Comparison of ENCODE assay signal across 26 cellular contexts in genomic region chr4:36277533-36277932, GRCh38. TPM values are rescaled to one million over a fixed set of nuclear protein-coding genes. Genes with fewer than 3 reads are reported as not detected.
A peak's percentile ranks its signal among the peaks of the same experiment; 100 is the strongest.
DNase-seq lines count a peak whose midpoint lies in the region; ATAC-seq, FAIRE-seq and TF ChIP-seq lines count a peak whose summit lies in the region.
"Had no signal": no experiment of that assay in that cellular context is flagged by ENCODE, and none has a peak within 500 bp of the region (broad histone marks: within the 10 kb centered on the region; RNA-seq: fewer than 3 reads in every experiment).

No MANE protein-coding gene starts in this region.

- no peaks in the 10 kb centered on the region for H3K9me3 Mint-ChIP-seq in CD4-positive, alpha-beta memory T cell
- H3K9me3 Mint-ChIP-seq: nephron, WTC11 had no signal

- H3K9me3 ChIP-seq in CD4-positive, alpha-beta memory T cell (ENCODE audit: control insufficient read depth in 1 of 2, low read length in 2 of 2), result no peaks in the 10 kb centered on the region
- H3K9me3 ChIP-seq in T-helper 17 cell (ENCODE audit: control insufficient read depth, low read length, poor library complexity, severe bottlenecking) (no peaks in the 10 kb centered on the region), kidney (ENCODE audit: control insufficient read depth in 1 of 2, low read length in 2 of 2) (no peaks in the 10 kb centered on the region), upper lobe of left lung (no peaks in the 10 kb centered on the region), ascending aorta (no peaks in the 10 kb centered on the region)
- H3K9me3 ChIP-seq: colonic mucosa, thoracic aorta had no signal

- H3K4me1 Mint-ChIP-seq in CD4-positive, alpha-beta memory T cell, result peaks cover 0 to 44% (median 22%) of the 10 kb centered on the region in 4 donors
- peaks cover 9% of the 10 kb centered on the region for H3K4me1 Mint-ChIP-seq in T-helper 17 cell
- H3K4me1 Mint-ChIP-seq: nephron had no signal

- TF ChIP-seq POLR2A in upper lobe of left lung (IDR thresholded peaks at IDR 0.05), result no peak

- FAIRE-seq in kidney (lab: Jason Lieb, UNC), result no peak

- peaks cover 13% of the 10 kb centered on the region for H3K4me1 ChIP-seq in CD4-positive, alpha-beta memory T cell (ENCODE audit: insufficient read depth, low read length)
- no peaks in the 10 kb centered on the region for H3K4me1 ChIP-seq in kidney (ENCODE audit: control insufficient read depth in 1 of 2, insufficient read depth in 1 of 2, low read depth in 1 of 2, low read length in 2 of 2)
- H3K4me1 ChIP-seq in upper lobe of left lung, result peaks cover 0 to 7% (median 0%) of the 10 kb centered on the region in 4 donors
- H3K4me1 ChIP-seq in ascending aorta, result no peaks in the 10 kb centered on the region
- H3K4me1 ChIP-seq: colonic mucosa, parathyroid adenoma had no signal

- no peak overlapping the region for H3K4me3 Mint-ChIP-seq in CD4-positive, alpha-beta memory T cell
- no peak overlapping the region for H3K4me3 Mint-ChIP-seq in T-helper 17 cell
- H3K4me3 Mint-ChIP-seq: nephron, WTC11 had no signal

- H3K27ac Mint-ChIP-seq in CD4-positive, alpha-beta memory T cell, result peak overlapping the region in 4 of 7 donors; percentile 4 to 33 (median 12)
- H3K27ac Mint-ChIP-seq in T-helper 17 cell, result peak overlapping the region; percentile 51
- H3K27ac Mint-ChIP-seq: nephron, WTC11 had no signal

- no peaks in the 10 kb centered on the region for H3K27me3 ChIP-seq in CD4-positive, alpha-beta memory T cell (ENCODE audit: insufficient read depth, low read length)
- no peaks in the 10 kb centered on the region for H3K27me3 ChIP-seq in upper lobe of left lung
- H3K27me3 ChIP-seq in ascending aorta, result no peaks in the 10 kb centered on the region
- H3K27me3 ChIP-seq: colonic mucosa had no signal

- H3K27ac ChIP-seq in CD4-positive, alpha-beta memory T cell (ENCODE audit: low read depth, low read length), result no peak overlapping the region
- H3K27ac ChIP-seq in kidney (ENCODE audit: low read depth in 2 of 2, low read length in 2 of 2) (no peak overlapping the region), upper lobe of left lung (no peak overlapping the region), ascending aorta (no peak overlapping the region)
- H3K27ac ChIP-seq: colonic mucosa, KMS-11, parathyroid adenoma, SK-N-MC, thoracic aorta had no signal

- H3K9ac ChIP-seq in kidney (ENCODE audit: low read length in 2 of 2), result no peak overlapping the region
- H3K9ac ChIP-seq: KMS-11, parathyroid adenoma had no signal

- no peak for TF ChIP-seq EP300 in upper lobe of left lung (IDR thresholded peaks at IDR 0.05)

- TF ChIP-seq CTCF in GM13976 (IDR thresholded peaks at IDR 0.05; ENCODE audit: borderline replicate concordance, control extremely low read depth, extremely low read depth, insufficient read depth, missing control alignments) (no peak), kidney (IDR thresholded peaks at IDR 0.05; ENCODE audit: borderline replicate concordance, extremely low read depth, insufficient read depth) (no peak), upper lobe of left lung (IDR thresholded peaks at IDR 0.05) (no peak), ascending aorta (IDR thresholded peaks at IDR 0.05) (no peak)

- H3K36me3 ChIP-seq in CD4-positive, alpha-beta memory T cell (ENCODE audit: insufficient read depth, low read length), result no peaks in the 10 kb centered on the region
- H3K36me3 ChIP-seq in kidney (ENCODE audit: control insufficient read depth in 1 of 2, insufficient read depth in 2 of 2, low read length in 2 of 2) (no peaks in the 10 kb centered on the region), upper lobe of left lung (no peaks in the 10 kb centered on the region), ascending aorta (no peaks in the 10 kb centered on the region)
- H3K36me3 ChIP-seq: colonic mucosa, thoracic aorta had no signal

- no peaks in the 10 kb centered on the region for H3K36me3 Mint-ChIP-seq in CD4-positive, alpha-beta memory T cell
- H3K36me3 Mint-ChIP-seq in T-helper 17 cell (ENCODE audit: low read depth), result peaks cover 3% of the 10 kb centered on the region
- H3K36me3 Mint-ChIP-seq: WTC11 had no signal

- peak; percentile 55 for ATAC-seq in HG02623 (IDR thresholded peaks at IDR 0.05; ENCODE audit: unreplicated experiment)
- ATAC-seq in T-helper 17 cell, result no peak
- ATAC-seq in upper lobe of left lung (ENCODE audit: low FRiP score in 2 of 2), result no peak
- ATAC-seq: left colon, sciatic nerve, WTC11 had no signal

- DNase-seq in CD4-positive, alpha-beta memory T cell, result no peak
- DNase-seq in GM13976 (ENCODE audit: low spot score) (peak; percentile 41), T-helper 17 cell (no peak), superior temporal gyrus (ENCODE audit: extremely low spot score) (no peak), kidney (no peak), upper lobe of left lung (no peak), ascending aorta (ENCODE audit: low spot score in 2 of 2) (no peak)
- DNase-seq: activated effector memory CD4-positive, alpha-beta T cell treated with anti-CD3 and anti-CD28 coated beads, Interleukin-2, amount 50 U/mL, for 16 hours; colonic mucosa; HCEC 1CT; left colon; MV-4-11; NCI-H2081 treated with DMSO at 0.1 percent for 48 hours; NCI-H510A; RPMI8226; stimulated activated CD4-positive, alpha-beta T cell treated with anti-CD3 and anti-CD28 coated beads, Interleukin-15, amount 100 ng/mL, for 24 hours had no signal

- CTCF ChIA-PET in CD4-positive, alpha-beta memory T cell (lab: Charles Lee; ENCODE audit: partially characterized antibody), result interaction anchor here (1.1 kb wide), 1 partner anchor 10 kb away, joined by 5 read pairs; no protein-coding TSS in a partner anchor

- intact Hi-C loops in CD4-positive, alpha-beta memory T cell (cut with micrococcal nuclease), result no loop called here
- intact Hi-C loops in kidney (cut with DNase I) (no loop called here), ascending aorta (cut with DNase I) (no loop called here)

- no peaks in the 10 kb centered on the region for H3K27me3 Mint-ChIP-seq in CD4-positive, alpha-beta memory T cell
- H3K27me3 Mint-ChIP-seq in T-helper 17 cell, result peaks cover 15% of the 10 kb centered on the region

- POLR2A ChIA-PET in CD4-positive, alpha-beta memory T cell (lab: Charles Lee; ENCODE audit: partially characterized antibody), result interaction anchor here (1.1 to 1.3 kb wide), 2 partner anchors 9 to 33 kb away, joined by 3 to 5 read pairs; partner anchors contain the start of gene ARAP2

- in situ Hi-C loops in GM13976 (cut with MboI; ENCODE audit: low sequenced_read_pairs, unreplicated experiment), result no loop called here

- WGBS in upper lobe of left lung, 2 donors, result 86 to 88% methylated on average over 4 of the region's 4 CpGs

- no peak overlapping the region for H3K4me3 ChIP-seq in CD4-positive, alpha-beta memory T cell (ENCODE audit: low read length in 2 of 2)
- H3K4me3 ChIP-seq in kidney (ENCODE audit: low read length in 2 of 2) (no peak overlapping the region), upper lobe of left lung (no peak overlapping the region), ascending aorta (no peak overlapping the region)
- H3K4me3 ChIP-seq: colonic mucosa, SK-N-MC, thoracic aorta had no signal

RNA-seq across cellular contexts. Expression of gene DTHD1, which starts 3.9 kb away (rescaled TPM):
- 1 to 10 TPM; 1.2 to 1.4 TPM for total RNA-seq in CD4-positive, alpha-beta memory T cell
- polyA plus RNA-seq in CD4-positive, alpha-beta memory T cell, result under 1 TPM in 1 of 2 donors, not detected in 1; 0.16 TPM
- total RNA-seq in T-helper 17 cell (under 1 TPM; 0.22 to 0.52 TPM), kidney (1.4 TPM), upper lobe of left lung (10 to 100 TPM in 2 of 6 donors, 1 to 10 TPM in 3, under 1 TPM in 1; 0.83 to 47.4 (median 7.2) TPM), ascending aorta (not detected)
- polyA plus RNA-seq in kidney (ENCODE audit: insufficient read depth, low read depth, low replicate concordance), result not detected
- total RNA-seq: G401, HT1080, WTC11 had no signal

RNA-seq across cellular contexts. Expression of gene ARAP2, which starts 33.2 kb away (rescaled TPM):
- 10 to 100 TPM; 89.6 to 97.4 TPM for total RNA-seq in CD4-positive, alpha-beta memory T cell
- 10 to 100 TPM; 19.7 to 29.1 TPM for polyA plus RNA-seq in CD4-positive, alpha-beta memory T cell
- 100 to 1,000 TPM in 1 of 2 donors, 10 to 100 TPM in 1; 82.4 to 104 TPM for total RNA-seq in T-helper 17 cell
- 33.5 TPM for total RNA-seq in kidney
- 3.1 TPM for polyA plus RNA-seq in kidney (ENCODE audit: insufficient read depth, low read depth, low replicate concordance)
- 100 to 1,000 TPM in 3 of 6 donors, 10 to 100 TPM in 3; 35.6 to 270 (median 95.2) TPM for total RNA-seq in upper lobe of left lung
- total RNA-seq in ascending aorta, result 12.2 TPM
- total RNA-seq: G401 had no signal
